ENCODE assay signal across 1 cellular context in the genomic region with DNA sequence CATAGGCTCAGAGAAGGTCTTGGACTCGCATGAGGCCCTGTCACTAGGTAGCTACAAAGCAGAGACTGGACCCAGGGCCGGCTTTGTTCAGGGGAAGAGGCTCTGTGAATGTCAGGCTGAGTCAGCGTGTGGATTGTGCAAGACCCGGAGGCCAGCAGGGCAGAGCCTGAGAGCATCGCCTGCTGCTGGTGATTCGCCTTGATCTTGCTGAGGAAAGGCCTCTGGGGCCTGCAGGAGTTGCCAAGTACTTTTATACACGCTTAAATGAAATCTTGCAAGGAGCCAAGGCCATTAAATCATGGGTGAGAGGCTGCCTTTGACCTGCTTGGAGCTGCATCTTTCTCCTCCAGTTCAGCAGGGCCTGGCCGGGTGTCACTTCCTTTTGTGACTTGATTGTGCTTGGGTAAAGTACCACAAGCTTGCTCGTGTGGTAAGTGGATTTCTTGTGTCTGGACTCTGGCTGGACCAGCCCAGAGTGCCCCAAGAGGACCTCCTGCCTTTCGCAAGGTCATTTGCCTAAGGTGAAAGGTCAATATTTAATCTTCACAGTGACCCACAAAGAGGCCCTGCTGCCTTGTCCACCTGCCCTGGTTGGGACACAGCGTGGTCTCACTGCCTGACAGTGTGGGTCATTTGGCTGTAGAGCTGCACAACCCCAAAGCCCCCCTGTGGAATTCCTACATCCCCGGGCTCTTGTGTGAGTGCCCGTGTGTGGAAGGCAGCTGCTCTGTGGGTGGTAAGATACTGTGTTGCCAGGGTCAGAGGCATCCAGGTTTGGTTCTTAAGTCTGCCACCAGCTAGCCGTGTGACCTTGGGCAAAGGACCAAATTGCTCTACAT.
TF ChIP-seq lines count a peak whose summit lies in the region.

No MANE protein-coding gene starts in this region.

TF ChIP-seq in K562, 482 proteins besides CTCF, POLR2A, EP300 and RAD21 (continued from another document and continues in another):
- TF ChIP-seq DMBX1 (CRISPR knock-in tag; IDR thresholded peaks at IDR 0.05; ENCODE audit: borderline replicate concordance) (peak; percentile 89), MAFG (tag; conservative IDR thresholded peaks at IDR 0.05) (peak; percentile 84), ZNF395 (CRISPR knock-in tag; IDR thresholded peaks at IDR 0.05) (0 out of 2 replicates have a peak, but pooled peaks have one; percentile 62), SMARCE1 (IDR thresholded peaks at IDR 0.05) (peak; percentile 84), ZFX (CRISPR knock-in tag; IDR thresholded peaks at IDR 0.05) (peak; percentile 35; the same call in 1 of the 2 replicates), CREB1 (IDR thresholded peaks at IDR 0.05) (no peak), CREB1 (CRISPR knock-in tag; IDR thresholded peaks at IDR 0.05) (no peak), ZNF165 (CRISPR knock-in tag; IDR thresholded peaks at IDR 0.05; ENCODE audit: borderline replicate concordance) (no peak), MTA2 (IDR thresholded peaks at IDR 0.05; ENCODE audit: low read depth) (0 out of 2 replicates have a peak, but pooled peaks have one; percentile 9), CUX1 (CRISPR knock-in tag; IDR thresholded peaks at IDR 0.05) (no peak), MTF1 (CRISPR knock-in tag; IDR thresholded peaks at IDR 0.05; ENCODE audit: borderline replicate concordance) (no peak), FOSL1 (tag; conservative IDR thresholded peaks at IDR 0.05) (peak; percentile 95), UBTF (IDR thresholded peaks at IDR 0.05; ENCODE audit: borderline replicate concordance in 1 of 2, low read depth in 2 of 2, low read length in 2 of 2) (peak; percentile 80 to 94; a peak in 3 of 4 replicates), DPF2 (IDR thresholded peaks at IDR 0.05) (peak; percentile 93), ESRRA (IDR thresholded peaks at IDR 0.05; ENCODE audit: borderline replicate concordance, low read depth) (peak; percentile 40; the same call in 1 of the 2 replicates), BACH1 (tag; IDR thresholded peaks at IDR 0.05) (0 out of 2 replicates have a peak, but pooled peaks have one; percentile 19), ATF3 (IDR thresholded peaks at IDR 0.05) (peak; percentile 97), ATF3 (CRISPR knock-in tag; conservative IDR thresholded peaks at IDR 0.05) (peak; percentile 84; the same call in 1 of the 2 replicates), ZNF699 (CRISPR knock-in tag; IDR thresholded peaks at IDR 0.05; ENCODE audit: insufficient replicate concordance) (no peak), TCFL5 (CRISPR knock-in tag; conservative IDR thresholded peaks at IDR 0.05) (no peak), TEAD4 (IDR thresholded peaks at IDR 0.05; ENCODE audit: low read length) (peak; percentile 63), TEAD4 (CRISPR knock-in tag; IDR thresholded peaks at IDR 0.05; ENCODE audit: borderline replicate concordance) (no peak), EP400 (IDR thresholded peaks at IDR 0.05) (peak; percentile 22; the same call in 1 of the 2 replicates), JUND (IDR thresholded peaks at IDR 0.05; ENCODE audit: borderline replicate concordance, low read depth, low read length) (peak; percentile 97), JUND (tag; IDR thresholded peaks at IDR 0.05; ENCODE audit: borderline replicate concordance, low read depth, low read length) (peak; percentile 96; the same call in 2 of the 3 replicates), CHD7 (IDR thresholded peaks at IDR 0.05; ENCODE audit: low read depth, low read length) (no peak), CTBP1 (IDR thresholded peaks at IDR 0.05; ENCODE audit: borderline replicate concordance) (peak; percentile 87)
- TF ChIP-seq, protein P1, sequence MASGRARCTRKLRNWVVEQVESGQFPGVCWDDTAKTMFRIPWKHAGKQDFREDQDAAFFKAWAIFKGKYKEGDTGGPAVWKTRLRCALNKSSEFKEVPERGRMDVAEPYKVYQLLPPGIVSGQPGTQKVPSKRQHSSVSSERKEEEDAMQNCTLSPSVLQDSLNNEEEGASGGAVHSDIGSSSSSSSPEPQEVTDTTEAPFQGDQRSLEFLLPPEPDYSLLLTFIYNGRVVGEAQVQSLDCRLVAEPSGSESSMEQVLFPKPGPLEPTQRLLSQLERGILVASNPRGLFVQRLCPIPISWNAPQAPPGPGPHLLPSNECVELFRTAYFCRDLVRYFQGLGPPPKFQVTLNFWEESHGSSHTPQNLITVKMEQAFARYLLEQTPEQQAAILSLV (tag; IDR thresholded peaks at IDR 0.05): peak; percentile 94
